Comparison of ENCODE assay signal across 18 cellular contexts in the genomic region with DNA sequence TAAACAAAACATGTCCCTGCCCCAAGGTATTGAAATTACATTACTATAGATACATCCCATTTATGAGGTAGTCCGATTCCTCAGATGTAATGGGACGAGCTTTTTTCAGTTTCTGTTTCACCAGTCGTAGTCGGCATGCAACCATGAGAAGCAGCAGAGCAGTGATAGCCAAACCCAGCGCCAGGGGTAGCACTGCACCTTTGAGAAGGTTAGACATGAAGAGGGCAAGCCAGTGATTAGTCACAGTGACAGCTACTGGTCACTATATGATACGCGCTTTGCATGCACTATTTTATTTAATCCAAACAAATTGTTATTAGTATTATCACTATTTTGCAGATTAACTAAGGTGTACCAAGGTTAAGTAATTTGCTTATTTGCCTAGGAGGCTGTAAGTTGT.
"Had no signal": no experiment of that assay in that cellular context is flagged by ENCODE, and none has a peak within 500 bp of the region (broad histone marks: within the 10 kb centered on the region; RNA-seq: fewer than 3 reads in every experiment).

No MANE protein-coding gene starts in this region.

- H3K27me3 Mint-ChIP-seq: brain had no signal

- H3K27ac ChIP-seq: prostate gland, sigmoid colon, stomach, testis, upper lobe of right lung had no signal

- H3K4me3 ChIP-seq: prostate gland, sigmoid colon, stomach, testis, upper lobe of right lung had no signal

- H3K9me3 Mint-ChIP-seq: brain had no signal

- H3K4me1 ChIP-seq: prostate gland, sigmoid colon, upper lobe of right lung had no signal

- H3K9me3 ChIP-seq: prostate gland, sigmoid colon, stomach, testis, upper lobe of right lung had no signal

- H3K4me3 Mint-ChIP-seq: activated naive CD8-positive, alpha-beta T cell; brain had no signal

- H3K36me3 ChIP-seq: prostate gland had no signal

- H3K4me1 Mint-ChIP-seq: brain had no signal

- DNase-seq: activated CD4-positive, alpha-beta T cell treated with anti-CD3 and anti-CD28 coated beads, Interleukin-2, amount 50 U/mL, for 1 hour; activated CD8-positive, alpha-beta memory T cell treated with anti-CD3 and anti-CD28 coated beads for 24 hours; activated gamma-delta T cell treated with Interleukin-2 at 50 U/mL for 16 hours; cortex of kidney; effector CD8-positive, alpha-beta T cell; foreskin fibroblast; left colon; midbrain; sigmoid colon; stimulated activated CD4-positive, alpha-beta T cell treated with anti-CD3 and anti-CD28 coated beads, Interleukin-2, amount 100 ng/mL, for 24 hours; stomach; T-helper 9 cell; testis; upper lobe of right lung had no signal

- H3K27ac Mint-ChIP-seq: activated naive CD8-positive, alpha-beta T cell; brain had no signal

- H3K27me3 ChIP-seq: sigmoid colon, stomach, testis, upper lobe of right lung had no signal

- ATAC-seq: activated CD4-positive, CD25-positive, alpha-beta regulatory T cell treated with anti-CD3 and anti-CD28 coated beads, Interleukin-2, amount 50 U/mL, for 24 hours; left colon; upper lobe of right lung had no signal
